Comparison of ENCODE assay signal across 22 cellular contexts in the genomic region with DNA sequence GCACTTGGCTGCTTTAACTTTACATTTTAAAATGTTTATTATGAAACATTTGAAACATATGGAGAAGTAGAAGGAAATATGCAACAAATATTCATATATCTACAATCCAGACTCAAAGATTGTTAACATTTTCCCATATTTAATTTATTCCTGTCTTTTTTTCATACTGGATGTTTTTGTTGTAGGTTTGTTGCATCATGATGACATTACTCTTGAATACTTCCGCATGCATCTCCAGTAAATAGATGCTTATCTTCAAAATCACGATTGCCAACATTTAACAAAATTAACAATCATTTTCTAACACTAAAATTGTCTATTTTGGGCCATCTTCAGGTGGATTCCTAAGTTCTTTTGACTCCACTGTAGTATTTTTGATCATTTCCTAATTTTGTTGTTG. TPM values are rescaled to one million over a fixed set of nuclear protein-coding genes. Genes with fewer than 3 reads are reported as not detected.
"Had no signal": no experiment of that assay in that cellular context is flagged by ENCODE, and none has a peak within 500 bp of the region (broad histone marks: within the 10 kb centered on the region; RNA-seq: fewer than 3 reads in every experiment).

No MANE protein-coding gene starts in this region.

- H3K4me1 ChIP-seq: SJSA1 had no signal

- DNase-seq: Karpas-422, KG1, MM.1S, NCI-H1092 treated with DMSO at 0.1 percent for 48 hours, NCI-H1436, NCI-H187, NCI-H2029, NCI-H2081 treated with DMSO at 0.1 percent for 48 hours, NCI-H2171, NCI-H226, NCI-H446, NCI-H510A, NCI-H524 treated with DMSO at 0.1 percent for 48 hours, NCI-H69, NCI-H774, Right ventricle myocardium superior, RPMI8226, SIG-M5 had no signal

- H3K27ac ChIP-seq: SJSA1, SK-N-MC had no signal

- H3K27me3 ChIP-seq: SJSA1 had no signal

- H3K4me3 ChIP-seq: SJSA1, SK-N-MC had no signal

- H3K9me3 ChIP-seq: SJSA1 had no signal

- H3K36me3 ChIP-seq: SJSA1 had no signal

RNA-seq across cellular contexts. Expression of a gene that starts 21.1 kb away (rescaled TPM):
- total RNA-seq: HT-29, M059J, SJSA1 had no signal

RNA-seq across cellular contexts. Expression of a gene that starts 46.3 kb away (rescaled TPM):
- total RNA-seq: HT-29, M059J, SJSA1 had no signal
